In genomic region chr18:55735199-55735855, GRCh38 we compare ENCODE assay signal across 1 cellular context.
TF ChIP-seq lines count a peak whose summit lies in the region.

No MANE protein-coding gene starts in this region.

TF ChIP-seq in K562, 482 proteins besides CTCF, POLR2A, EP300 and RAD21 (continued from another document and continues in another):
- no peak for TF ChIP-seq ZNF280A (IDR thresholded peaks at IDR 0.05; ENCODE audit: low read depth, partially characterized antibody)
- no peak for TF ChIP-seq ZBTB43 (CRISPR knock-in tag; IDR thresholded peaks at IDR 0.05)
- TF ChIP-seq SMARCB1 (IDR thresholded peaks at IDR 0.05; ENCODE audit: insufficient read length, low read depth) = no peak
- TF ChIP-seq CXXC5 (CRISPR knock-in tag; IDR thresholded peaks at IDR 0.05) = no peak
- TF ChIP-seq HMG20B (CRISPR knock-in tag; IDR thresholded peaks at IDR 0.05) = no peak
- no peak for TF ChIP-seq ELF4 (CRISPR knock-in tag; IDR thresholded peaks at IDR 0.05)
- TF ChIP-seq THAP7 (CRISPR knock-in tag; IDR thresholded peaks at IDR 0.05) = no peak
- TF ChIP-seq ZNF398 (CRISPR knock-in tag; IDR thresholded peaks at IDR 0.05) = no peak
- TF ChIP-seq FUS (optimal IDR thresholded peaks at IDR 0.05; ENCODE audit: low read depth, low read length) = no peak
- no peak for TF ChIP-seq ZNF551 (CRISPR knock-in tag; IDR thresholded peaks at IDR 0.05)
- no peak for TF ChIP-seq MTF1 (CRISPR knock-in tag; IDR thresholded peaks at IDR 0.05; ENCODE audit: borderline replicate concordance)
- peak; percentile 77 for TF ChIP-seq TAL1 (IDR thresholded peaks at IDR 0.05)
- no peak for TF ChIP-seq ZNF121 (CRISPR knock-in tag; conservative IDR thresholded peaks at IDR 0.05)
- TF ChIP-seq FOXA3 (CRISPR knock-in tag; conservative IDR thresholded peaks at IDR 0.05 in 1 of 2, IDR thresholded peaks at IDR 0.05 in 1 of 2) = peak; percentile 69 to 87
- peak; percentile 41; the same call in 1 of the 2 replicates for TF ChIP-seq ZEB2 (IDR thresholded peaks at IDR 0.05)
- TF ChIP-seq SAFB2 (IDR thresholded peaks at IDR 0.05; ENCODE audit: borderline replicate concordance, low read depth, low read length, severe bottlenecking) = no peak
- TF ChIP-seq SIN3B (IDR thresholded peaks at IDR 0.05; ENCODE audit: low read depth) = no peak
- TF ChIP-seq MTA2 (IDR thresholded peaks at IDR 0.05; ENCODE audit: low read depth) = peak; percentile 42; the same call in 1 of the 2 replicates
- TF ChIP-seq PREB (CRISPR knock-in tag; IDR thresholded peaks at IDR 0.05) = no peak
- TF ChIP-seq TFAM (CRISPR knock-in tag; conservative IDR thresholded peaks at IDR 0.05) = no peak
- TF ChIP-seq NR3C1 (CRISPR knock-in tag; IDR thresholded peaks at IDR 0.05) = no peak
- TF ChIP-seq SOX6 (IDR thresholded peaks at IDR 0.05) = peak; percentile 88
- TF ChIP-seq FOXK2 (conservative IDR thresholded peaks at IDR 0.05 in 1 of 2, IDR thresholded peaks at IDR 0.05 in 1 of 2; ENCODE audit: low read depth in 2 of 2) = peak in 1 of 2 experiments; percentile 56; a peak in 2 of 4 replicates
- TF ChIP-seq CBFA2T3 (IDR thresholded peaks at IDR 0.05) = peak; percentile 69
- no peak for TF ChIP-seq ELK1 (CRISPR knock-in tag; IDR thresholded peaks at IDR 0.05)
- TF ChIP-seq RNF2 (IDR thresholded peaks at IDR 0.05) = no peak
- TF ChIP-seq HMBOX1 (IDR thresholded peaks at IDR 0.05) = peak; percentile 73
- no peak for TF ChIP-seq TCF7L2 (IDR thresholded peaks at IDR 0.05; ENCODE audit: low read depth, low read length)
- TF ChIP-seq U2AF2 (optimal IDR thresholded peaks at IDR 0.05; ENCODE audit: low read depth, low read length) = no peak
- TF ChIP-seq TRIM25 (IDR thresholded peaks at IDR 0.05; ENCODE audit: borderline replicate concordance) = no peak
- TF ChIP-seq ZNF395 (CRISPR knock-in tag; IDR thresholded peaks at IDR 0.05) = no peak
- no peak for TF ChIP-seq ZNF780A (CRISPR knock-in tag; IDR thresholded peaks at IDR 0.05)
- no peak for TF ChIP-seq NFRKB (IDR thresholded peaks at IDR 0.05; ENCODE audit: low read depth)
- peak; percentile 43; the same call in 1 of the 2 replicates for TF ChIP-seq CTBP1 (IDR thresholded peaks at IDR 0.05; ENCODE audit: borderline replicate concordance)
- TF ChIP-seq ZNF133 (CRISPR knock-in tag; IDR thresholded peaks at IDR 0.05) = no peak
- no peak for TF ChIP-seq VEZF1 (CRISPR knock-in tag; IDR thresholded peaks at IDR 0.05)
- no peak for TF ChIP-seq SP2 (IDR thresholded peaks at IDR 0.05; ENCODE audit: extremely low read depth, low read depth, low read length, poor library complexity, severe bottlenecking)
- TF ChIP-seq ZNF79 (CRISPR knock-in tag; IDR thresholded peaks at IDR 0.05; ENCODE audit: low read depth) = no peak
- no peak for TF ChIP-seq E2F4 (CRISPR knock-in tag; IDR thresholded peaks at IDR 0.05; ENCODE audit: low read depth)
- TF ChIP-seq CREBBP (IDR thresholded peaks at IDR 0.05; ENCODE audit: low read depth, low read length) = no peak
- no peak for TF ChIP-seq GATAD2B (IDR thresholded peaks at IDR 0.05; ENCODE audit: borderline replicate concordance)
- no peak for TF ChIP-seq NFIC (IDR thresholded peaks at IDR 0.05)
- TF ChIP-seq PBX2 (CRISPR knock-in tag; IDR thresholded peaks at IDR 0.05; ENCODE audit: low read depth) = 0 out of 2 replicates have a peak, but pooled peaks have one; percentile 8
- peak; percentile 86 for TF ChIP-seq PBX2 (tag; conservative IDR thresholded peaks at IDR 0.05; ENCODE audit: low read depth)
